ENCODE assay signal across 8 cellular contexts in the genomic region with DNA sequence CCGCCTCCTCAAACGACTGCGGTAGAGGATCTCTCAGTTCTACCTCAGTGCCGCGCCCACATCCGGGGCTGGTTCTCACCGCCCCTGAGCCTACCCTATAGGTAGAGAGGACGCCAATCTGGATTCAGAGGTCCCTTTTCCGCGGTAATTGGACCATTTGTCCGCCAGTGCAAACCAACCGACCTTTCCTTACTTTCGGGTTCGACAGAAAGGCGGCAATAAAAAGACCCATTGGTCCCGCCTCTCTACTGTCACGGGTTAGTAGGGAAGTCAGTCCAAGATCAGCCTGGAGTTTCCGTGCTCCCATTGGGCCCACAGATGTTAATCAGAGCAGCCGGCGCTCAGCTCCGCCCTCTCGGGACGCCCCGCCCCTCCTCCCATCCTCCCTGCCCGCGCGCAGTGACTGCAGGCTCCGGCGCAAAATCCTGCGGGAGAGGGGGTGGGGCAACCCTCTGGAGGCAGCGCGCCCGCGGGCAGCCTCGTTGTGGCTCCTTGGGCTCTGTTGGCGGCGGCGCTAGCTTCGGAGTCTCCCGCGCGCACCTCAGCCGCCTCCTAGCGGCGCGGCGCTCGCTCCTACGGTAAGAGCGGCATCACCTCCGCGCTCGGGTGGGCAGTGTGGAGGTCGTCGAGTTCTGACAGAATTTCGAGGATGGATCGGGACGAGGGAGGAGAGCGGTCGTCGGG. TPM values are rescaled to one million over a fixed set of nuclear protein-coding genes. Genes with fewer than 3 reads are reported as not detected.
DNase-seq lines count a peak whose midpoint lies in the region; ATAC-seq lines count a peak whose summit lies in the region.

A gene (plus strand): TSS at position 380 of the 684 bp plus-strand sequence.
A gene with protein sequence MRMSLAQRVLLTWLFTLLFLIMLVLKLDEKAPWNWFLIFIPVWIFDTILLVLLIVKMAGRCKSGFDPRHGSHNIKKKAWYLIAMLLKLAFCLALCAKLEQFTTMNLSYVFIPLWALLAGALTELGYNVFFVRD (minus strand): TSS at position 41 of the 684 bp plus-strand sequence. CDS start 4,061 bp downstream, outside the sequence.

- H2BK120ac ChIP-seq in mesenchymal stem cell (ENCODE audit: low read depth, low read length): peak within 1 kb of the TSS; percentile 82

- WGBS in mesenchymal stem cell: under 1% methylated on average over 55 of the region's 61 CpGs

- H4K91ac ChIP-seq in mesenchymal stem cell (ENCODE audit: low read length): peak within 1 kb of the TSS; percentile 96

- peak within 1 kb of the TSS; percentile 96 to 97 for H3K18ac ChIP-seq in mesenchymal stem cell (ENCODE audit: low read depth in 1 of 2, low read length in 2 of 2)

- 0 out of 2 replicates have a peak, but pooled peaks cover 8% of the 10 kb centered on the region for H3K4me1 ChIP-seq in HUES48 (ENCODE audit: control insufficient read depth, insufficient read depth, low read length)
- no peaks in the 10 kb centered on the region for H3K4me1 ChIP-seq in NT2/D1 (ENCODE audit: insufficient read depth, insufficient read length)
- H3K4me1 ChIP-seq in endocrine pancreas (ENCODE audit: control insufficient read depth, insufficient read depth, low read length): peaks cover 18% of the 10 kb centered on the region
- H3K4me1 ChIP-seq in mesenchymal stem cell (ENCODE audit: control insufficient read depth, insufficient read depth, low read depth, low read length): peaks cover 1% of the 10 kb centered on the region

- H3K9ac ChIP-seq in HUES48 (ENCODE audit: low read depth, low read length) (peak within 1 kb of the TSS; percentile 87), NT2/D1 (ENCODE audit: insufficient read length, low read depth) (peak within 1 kb of the TSS; percentile 92), endocrine pancreas (ENCODE audit: control insufficient read depth, insufficient read depth, low read length) (peak within 1 kb of the TSS; percentile 99), mesenchymal stem cell (ENCODE audit: low read length) (peak within 1 kb of the TSS; percentile 97)

- DNase-seq in D341Med (ENCODE audit: low spot score) (peak; percentile 96), NT2/D1 (ENCODE audit: low read depth, low spot score) (peak; percentile 99), mesenchymal stem cell (peak; percentile 100)
- peak; percentile 77 for DNase-seq in activated CD8-positive, alpha-beta memory T cell treated with anti-CD3 and anti-CD28 coated beads, Interleukin-2, amount 50 U/mL, for 1 hour (ENCODE audit: extremely low read depth)
- peak; percentile 83 for DNase-seq in stimulated activated CD8-positive, alpha-beta memory T cell treated with anti-CD3 and anti-CD28 coated beads, Interleukin-12 subunit alpha, Interleukin-12 subunit beta, amount 100 ng/mL, for 4 hours (ENCODE audit: low read depth)

- H2AK5ac ChIP-seq in mesenchymal stem cell (ENCODE audit: low read length, severe bottlenecking): no peak within 1 kb of the TSS

- H2AFZ ChIP-seq in mesenchymal stem cell (ENCODE audit: low read depth, low read length): peak within 1 kb of the TSS; percentile 59

- peak within 1 kb of the TSS in 1 of 2 experiments; percentile 97 for H3K14ac ChIP-seq in mesenchymal stem cell (ENCODE audit: low read length in 2 of 2)

- peak; percentile 86 for ATAC-seq in GM21390 (IDR thresholded peaks at IDR 0.05; ENCODE audit: unreplicated experiment)

- H3K4me3 ChIP-seq in HUES48 (ENCODE audit: low read depth, low read length) (peak within 1 kb of the TSS; percentile 89), NT2/D1 (ENCODE audit: insufficient read length, low read depth) (peak within 1 kb of the TSS; percentile 96), endocrine pancreas (ENCODE audit: control insufficient read depth, insufficient read depth, low read length) (peak within 1 kb of the TSS; percentile 94), mesenchymal stem cell (ENCODE audit: insufficient read depth in 1 of 2, low read depth in 1 of 2, low read length in 2 of 2) (peak within 1 kb of the TSS; percentile 89 to 95)

- H3K4ac ChIP-seq in mesenchymal stem cell (ENCODE audit: low read depth in 1 of 2, low read length in 2 of 2): peak within 1 kb of the TSS; percentile 58 to 94

- H3K27ac ChIP-seq in HUES48 (ENCODE audit: low read depth, low read length): peak within 1 kb of the TSS; percentile 92
- H3K27ac ChIP-seq in mesenchymal stem cell (ENCODE audit: low read length, poor library complexity, severe bottlenecking): peak within 1 kb of the TSS; percentile 81

- H3K36me3 ChIP-seq in HUES48 (ENCODE audit: control insufficient read depth, insufficient read depth, low read length): peaks cover 6% of the 10 kb centered on the region
- peaks cover 21% of the 10 kb centered on the region for H3K36me3 ChIP-seq in NT2/D1 (ENCODE audit: insufficient read depth, insufficient read length, low read length)
- no peaks in the 10 kb centered on the region for H3K36me3 ChIP-seq in endocrine pancreas (ENCODE audit: control insufficient read depth, insufficient read depth, low read length)
- peaks cover 7 to 17% of the 10 kb centered on the region in 2 experiments for H3K36me3 ChIP-seq in mesenchymal stem cell (ENCODE audit: control insufficient read depth in 1 of 2, insufficient read depth in 2 of 2, low read depth in 1 of 2, low read length in 2 of 2)

- H2BK5ac ChIP-seq in mesenchymal stem cell (ENCODE audit: low read depth, low read length, poor library complexity, severe bottlenecking): peak within 1 kb of the TSS; percentile 66

- H3K27me3 ChIP-seq in HUES48 (ENCODE audit: control insufficient read depth, insufficient read depth, low read length) (no peaks in the 10 kb centered on the region), NT2/D1 (ENCODE audit: insufficient read depth, insufficient read length) (no peaks in the 10 kb centered on the region), endocrine pancreas (ENCODE audit: control insufficient read depth, insufficient read depth, low read length) (no peaks in the 10 kb centered on the region), mesenchymal stem cell (ENCODE audit: control insufficient read depth in 1 of 2, insufficient read depth in 1 of 2, low read length in 2 of 2) (no peaks in the 10 kb centered on the region)

- H2BK12ac ChIP-seq in mesenchymal stem cell (ENCODE audit: low read length in 2 of 2): peak within 1 kb of the TSS; percentile 49 to 60

- peak within 1 kb of the TSS; percentile 67 to 75 for H3K23ac ChIP-seq in mesenchymal stem cell (ENCODE audit: low read length in 2 of 2)

- peaks cover 14% of the 10 kb centered on the region for H3K79me1 ChIP-seq in mesenchymal stem cell (replicated peaks; ENCODE audit: low read length, poor library complexity, severe bottlenecking)

- H3K4me2 ChIP-seq in mesenchymal stem cell (ENCODE audit: low read length, poor library complexity, severe bottlenecking): peak within 1 kb of the TSS; percentile 77

- peak within 1 kb of the TSS; percentile 57 for H2BK15ac ChIP-seq in mesenchymal stem cell (ENCODE audit: low read depth, poor library complexity, severe bottlenecking)

- H3K9me3 ChIP-seq in HUES48 (ENCODE audit: control insufficient read depth, insufficient read depth, low read length): no peaks in the 10 kb centered on the region
- no peaks in the 10 kb centered on the region for H3K9me3 ChIP-seq in NT2/D1 (ENCODE audit: insufficient read depth, low read length)
- no peaks in the 10 kb centered on the region for H3K9me3 ChIP-seq in endocrine pancreas (ENCODE audit: control insufficient read depth, low read length)
- H3K9me3 ChIP-seq in mesenchymal stem cell (ENCODE audit: control insufficient read depth, low read length): no peaks in the 10 kb centered on the region

- peak within 1 kb of the TSS; percentile 92 for H4K8ac ChIP-seq in mesenchymal stem cell (ENCODE audit: low read length)

RNA-seq across cellular contexts. Expression of the first gene that starts in this region (rescaled TPM):
- 38.7 TPM for polyA plus RNA-seq in mesenchymal stem cell (2013, experiment 1 of 2)
- polyA plus RNA-seq in mesenchymal stem cell (2013, experiment 2 of 2): 38.4 TPM

RNA-seq across cellular contexts. Expression of the second gene that starts in this region (rescaled TPM):
- 32.3 TPM for polyA plus RNA-seq in mesenchymal stem cell (2013, experiment 1 of 2)
- 33.1 TPM for polyA plus RNA-seq in mesenchymal stem cell (2013, experiment 2 of 2)

Comparison
In these comparisons a context has a peak if more than half of its experiments do, and no peak if none do; other contexts are left out.
1. Peak in every context shown above with its lines: DNase-seq, ATAC-seq, H3K4me3 ChIP-seq and H3K27ac ChIP-seq.